ENCODE assay signal across 10 cellular contexts in the genomic region with DNA sequence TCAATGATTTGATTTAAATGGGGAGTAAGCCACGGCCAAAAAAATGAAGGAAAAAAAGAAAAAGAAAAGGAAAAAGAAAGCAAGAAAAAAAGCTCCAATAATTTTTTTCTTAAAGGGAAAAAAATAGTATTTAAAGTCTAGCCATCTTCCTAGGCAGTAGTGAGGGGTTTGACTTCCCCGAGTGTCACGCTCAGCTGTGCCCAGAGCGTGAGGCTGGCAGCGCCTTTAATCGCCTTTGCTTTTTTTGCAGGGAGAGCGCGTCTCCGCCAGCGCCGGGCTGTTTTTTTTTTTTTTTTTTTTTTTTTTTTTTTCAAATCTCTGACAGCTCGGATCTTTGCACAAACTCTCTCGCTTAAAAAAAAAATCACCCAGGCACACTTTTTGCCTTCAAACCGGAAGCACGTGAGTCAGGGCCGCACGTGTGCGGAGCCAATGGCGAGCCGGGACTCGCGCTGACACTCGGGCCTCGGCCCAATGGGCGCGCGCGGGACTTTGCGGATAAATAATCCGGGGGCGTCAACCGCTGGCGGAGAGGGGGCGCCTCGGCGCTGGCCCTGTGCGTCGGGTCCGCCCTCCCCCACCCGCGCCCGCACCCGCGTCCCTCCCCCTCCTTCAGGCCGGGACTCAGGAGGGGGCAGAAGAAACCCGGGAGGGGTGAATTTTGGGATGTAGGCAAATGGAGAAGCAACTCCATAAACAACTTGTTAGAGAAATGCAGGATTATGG. TPM values are rescaled to one million over a fixed set of nuclear protein-coding genes. Genes with fewer than 3 reads are reported as not detected.
DNase-seq lines count a peak whose midpoint lies in the region; ATAC-seq and TF ChIP-seq lines count a peak whose summit lies in the region.
"Had no signal": no experiment of that assay in that cellular context is flagged by ENCODE, and none has a peak within 500 bp of the region (broad histone marks: within the 10 kb centered on the region; RNA-seq: fewer than 3 reads in every experiment).

EN1 (minus strand) TSS at position 202 of the 726 bp plus-strand sequence. CDS start 481 bp downstream, outside the sequence.

- DNase-seq in NCI-H748 (lab: John Stamatoyannopoulos, UW; ENCODE audit: unreplicated experiment), result peak; percentile 64
- DNase-seq in NCI-H748 treated with DMSO at 0.1 percent for 48 hours (lab: John Stamatoyannopoulos, UW), result no peak
- DNase-seq in WTC11 (ENCODE audit: low spot score), result peak; percentile 83
- DNase-seq in right cardiac atrium, result peak in 1 of 3 donors; percentile 26
- DNase-seq in stimulated activated effector memory CD8-positive, alpha-beta T cell treated with anti-CD3 and anti-CD28 coated beads, Interleukin-12 subunit alpha, Interleukin-12 subunit beta, amount 100 ng/mL, for 72 hours (ENCODE audit: low spot score in 2 of 2), result peak in 1 of 2 donors; percentile 45
- DNase-seq in SIG-M5 (lab: John Stamatoyannopoulos, UW), result no peak
- DNase-seq in EL, result no peak

- no peaks in the 10 kb centered on the region for H3K9me3 ChIP-seq in right cardiac atrium (ENCODE audit: control insufficient read depth, low read length)

- H3K27me3 ChIP-seq in right cardiac atrium (ENCODE audit: control insufficient read depth, insufficient read depth), result peaks cover 4% of the 10 kb centered on the region

- no peak within 1 kb of the TSS for H3K27ac ChIP-seq in right cardiac atrium (ENCODE audit: low read length)
- H3K27ac ChIP-seq: BLaER1 had no signal

- CTCF ChIA-PET in WTC11 (lab: Charles Lee), result interaction anchor here (1.2 to 7.1 kb wide), 6 partner anchors 7 to 801 kb away, joined by 3 to 62 read pairs (median 6); no protein-coding TSS in a partner anchor

- TF ChIP-seq CTCF in WTC11 (IDR thresholded peaks at IDR 0.05), result no peak

- intact Hi-C loops in right cardiac atrium (cut with DNase I), result no loop called here

- peak within 1 kb of the TSS; percentile 34 for H3K4me3 ChIP-seq in right cardiac atrium (ENCODE audit: low read length)
- H3K4me3 ChIP-seq: BLaER1 had no signal

- H3K4me1 Mint-ChIP-seq in WTC11, result peaks cover 73% of the 10 kb centered on the region
- peaks cover 6% of the 10 kb centered on the region for H3K4me1 Mint-ChIP-seq in stimulated activated effector memory CD8-positive, alpha-beta T cell treated with anti-CD3 and anti-CD28 coated beads, Interleukin-12 subunit alpha, Interleukin-12 subunit beta, amount 100 ng/mL, for 72 hours

- peak within 1 kb of the TSS; percentile 62 for H3K4me3 Mint-ChIP-seq in WTC11
- peak within 1 kb of the TSS; percentile 33 for H3K4me3 Mint-ChIP-seq in stimulated activated effector memory CD8-positive, alpha-beta T cell treated with anti-CD3 and anti-CD28 coated beads, Interleukin-12 subunit alpha, Interleukin-12 subunit beta, amount 100 ng/mL, for 72 hours

- H3K9me3 Mint-ChIP-seq in WTC11, result no peaks in the 10 kb centered on the region
- no peaks in the 10 kb centered on the region for H3K9me3 Mint-ChIP-seq in stimulated activated effector memory CD8-positive, alpha-beta T cell treated with anti-CD3 and anti-CD28 coated beads, Interleukin-12 subunit alpha, Interleukin-12 subunit beta, amount 100 ng/mL, for 72 hours

- H3K36me3 Mint-ChIP-seq in WTC11, result peaks cover 3% of the 10 kb centered on the region; the same call in 1 of the 2 replicates
- H3K36me3 Mint-ChIP-seq in stimulated activated effector memory CD8-positive, alpha-beta T cell treated with anti-CD3 and anti-CD28 coated beads, Interleukin-12 subunit alpha, Interleukin-12 subunit beta, amount 100 ng/mL, for 72 hours, result peaks cover 5% of the 10 kb centered on the region

- POLR2A ChIA-PET in WTC11 (lab: Charles Lee), result interaction anchor here (0.6 to 1.5 kb wide), 3 partner anchors 11 to 384 kb away, joined by 4 to 7 read pairs (median 4); no protein-coding TSS in a partner anchor

- ATAC-seq in WTC11 (peak; percentile 38), right cardiac atrium (no peak), HG02588 (IDR thresholded peaks at IDR 0.05; ENCODE audit: unreplicated experiment) (no peak)
- no peak for ATAC-seq in stimulated activated effector memory CD8-positive, alpha-beta T cell treated with anti-CD3 and anti-CD28 coated beads, Interleukin-12 subunit alpha, Interleukin-12 subunit beta, amount 100 ng/mL, for 72 hours

- peaks cover 97% of the 10 kb centered on the region for H3K27me3 Mint-ChIP-seq in WTC11 (ENCODE audit: low read depth)

- no peak within 1 kb of the TSS for H3K27ac Mint-ChIP-seq in WTC11
- H3K27ac Mint-ChIP-seq in stimulated activated effector memory CD8-positive, alpha-beta T cell treated with anti-CD3 and anti-CD28 coated beads, Interleukin-12 subunit alpha, Interleukin-12 subunit beta, amount 100 ng/mL, for 72 hours, result no peak within 1 kb of the TSS

- WGBS in right cardiac atrium, result 4% methylated on average over 46 of the region's 46 CpGs

- peaks cover 4% of the 10 kb centered on the region for H3K4me1 ChIP-seq in right cardiac atrium (ENCODE audit: control insufficient read depth, insufficient read depth, low read length)
- H3K4me1 ChIP-seq: BLaER1 had no signal

TF ChIP-seq in WTC11, 78 proteins besides CTCF, POLR2A, EP300 and RAD21:
- TF ChIP-seq, protein P1, sequence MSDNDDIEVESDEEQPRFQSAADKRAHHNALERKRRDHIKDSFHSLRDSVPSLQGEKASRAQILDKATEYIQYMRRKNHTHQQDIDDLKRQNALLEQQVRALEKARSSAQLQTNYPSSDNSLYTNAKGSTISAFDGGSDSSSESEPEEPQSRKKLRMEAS (CRISPR knock-in tag; IDR thresholded peaks at IDR 0.05), result peak; percentile 33; the same call in 1 of the 2 replicates
- TF ChIP-seq TP53 (CRISPR knock-in tag; IDR thresholded peaks at IDR 0.05), result no peak
- TF ChIP-seq NFYB (CRISPR knock-in tag; conservative IDR thresholded peaks at IDR 0.05; ENCODE audit: low read depth), result peak; percentile 80
- TF ChIP-seq USF1 (CRISPR knock-in tag; IDR thresholded peaks at IDR 0.05), result peak; percentile 68; the same call in 1 of the 2 replicates
- TF ChIP-seq USF2 (CRISPR knock-in tag; IDR thresholded peaks at IDR 0.05), result peak; percentile 83
- TF ChIP-seq NR3C1 (CRISPR knock-in tag; conservative IDR thresholded peaks at IDR 0.05; ENCODE audit: low read depth), result no peak

RNA-seq across cellular contexts. Expression of gene EN1, which starts in this region (rescaled TPM):
- not detected in 3 replicates for total RNA-seq in WTC11 (2021)
- total RNA-seq in right cardiac atrium, result not detected
- not detected for polyA plus RNA-seq in right cardiac atrium
- total RNA-seq: lung microvascular endothelial cell had no signal

Comparison
In these comparisons a context has a peak if more than half of its experiments do, and no peak if none do; other contexts are left out.
1. Peak in DNase-seq and ATAC-seq in WTC11; RNA of the gene not detected or under 1 TPM.